In genomic region chr6:136971609-136972008, GRCh38 we compare ENCODE assay signal across 3 cellular contexts.
A peak's percentile ranks its signal among the peaks of the same experiment; 100 is the strongest.
TF ChIP-seq lines count a peak whose summit lies in the region.

No MANE protein-coding gene starts in this region.

TF ChIP-seq in SK-N-SH, 30 proteins besides CTCF, POLR2A, EP300 and RAD21 (continued from another document):
- TF ChIP-seq, protein P1, sequence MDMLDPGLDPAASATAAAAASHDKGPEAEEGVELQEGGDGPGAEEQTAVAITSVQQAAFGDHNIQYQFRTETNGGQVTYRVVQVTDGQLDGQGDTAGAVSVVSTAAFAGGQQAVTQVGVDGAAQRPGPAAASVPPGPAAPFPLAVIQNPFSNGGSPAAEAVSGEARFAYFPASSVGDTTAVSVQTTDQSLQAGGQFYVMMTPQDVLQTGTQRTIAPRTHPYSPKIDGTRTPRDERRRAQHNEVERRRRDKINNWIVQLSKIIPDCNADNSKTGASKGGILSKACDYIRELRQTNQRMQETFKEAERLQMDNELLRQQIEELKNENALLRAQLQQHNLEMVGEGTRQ (IDR thresholded peaks at IDR 0.05; ENCODE audit: borderline replicate concordance, low read depth, low read length) = no peak
- TF ChIP-seq GATA2 (CRISPR knock-in tag; IDR thresholded peaks at IDR 0.05) = peak; percentile 41; the same call in 1 of the 2 replicates
- TF ChIP-seq USF1 (IDR thresholded peaks at IDR 0.05; ENCODE audit: borderline replicate concordance, low read depth) = no peak
- TF ChIP-seq TCF12 (IDR thresholded peaks at IDR 0.05) = no peak
- TF ChIP-seq SMC3 (IDR thresholded peaks at IDR 0.05; ENCODE audit: low read depth, low read length) = no peak
- TF ChIP-seq, protein P2, sequence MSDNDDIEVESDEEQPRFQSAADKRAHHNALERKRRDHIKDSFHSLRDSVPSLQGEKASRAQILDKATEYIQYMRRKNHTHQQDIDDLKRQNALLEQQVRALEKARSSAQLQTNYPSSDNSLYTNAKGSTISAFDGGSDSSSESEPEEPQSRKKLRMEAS (IDR thresholded peaks at IDR 0.05; ENCODE audit: low read depth) = no peak
- TF ChIP-seq RCOR1 (IDR thresholded peaks at IDR 0.05; ENCODE audit: low read length) = peak; percentile 53; the same call in 1 of the 2 replicates
- TF ChIP-seq FOXM1 (IDR thresholded peaks at IDR 0.05; ENCODE audit: low read depth) = no peak
TF ChIP-seq in SK-N-SH: peak in this region for 2.

TF ChIP-seq in SK-N-SH treated with all-trans-retinoic acid at 6 μM for 48 hours, 23 proteins besides CTCF, POLR2A, EP300 and RAD21:
- TF ChIP-seq PATZ1 (CRISPR knock-in tag; IDR thresholded peaks at IDR 0.05; ENCODE audit: borderline replicate concordance) (no peak), TCF4 (CRISPR knock-in tag; IDR thresholded peaks at IDR 0.05; ENCODE audit: borderline replicate concordance) (no peak), ARNTL (CRISPR knock-in tag; IDR thresholded peaks at IDR 0.05; ENCODE audit: borderline replicate concordance, low read depth) (no peak)
TF ChIP-seq in SK-N-SH treated with all-trans-retinoic acid at 6 μM for 48 hours: peak in this region for 0.

TF ChIP-seq in GM23338, 12 proteins besides CTCF, POLR2A, EP300 and RAD21 (continued from another document):
- no peak for TF ChIP-seq ZNF462 (CRISPR knock-in tag; IDR thresholded peaks at IDR 0.05)
- no peak for TF ChIP-seq EZH2 (IDR thresholded peaks at IDR 0.05; ENCODE audit: low read depth, unreplicated experiment)
- no peak for TF ChIP-seq JUNB (IDR thresholded peaks at IDR 0.05; ENCODE audit: unreplicated experiment)
- TF ChIP-seq, protein P3, sequence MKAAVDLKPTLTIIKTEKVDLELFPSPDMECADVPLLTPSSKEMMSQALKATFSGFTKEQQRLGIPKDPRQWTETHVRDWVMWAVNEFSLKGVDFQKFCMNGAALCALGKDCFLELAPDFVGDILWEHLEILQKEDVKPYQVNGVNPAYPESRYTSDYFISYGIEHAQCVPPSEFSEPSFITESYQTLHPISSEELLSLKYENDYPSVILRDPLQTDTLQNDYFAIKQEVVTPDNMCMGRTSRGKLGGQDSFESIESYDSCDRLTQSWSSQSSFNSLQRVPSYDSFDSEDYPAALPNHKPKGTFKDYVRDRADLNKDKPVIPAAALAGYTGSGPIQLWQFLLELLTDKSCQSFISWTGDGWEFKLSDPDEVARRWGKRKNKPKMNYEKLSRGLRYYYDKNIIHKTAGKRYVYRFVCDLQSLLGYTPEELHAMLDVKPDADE (IDR thresholded peaks at IDR 0.05) = no peak
- TF ChIP-seq CREB1 (CRISPR knock-in tag; IDR thresholded peaks at IDR 0.05; ENCODE audit: low read depth) = no peak
- TF ChIP-seq POLR2AphosphoS5 (IDR thresholded peaks at IDR 0.05; ENCODE audit: low read depth) = no peak
- TF ChIP-seq ZNF114 (CRISPR knock-in tag; IDR thresholded peaks at IDR 0.05) = no peak
- TF ChIP-seq, protein P4, sequence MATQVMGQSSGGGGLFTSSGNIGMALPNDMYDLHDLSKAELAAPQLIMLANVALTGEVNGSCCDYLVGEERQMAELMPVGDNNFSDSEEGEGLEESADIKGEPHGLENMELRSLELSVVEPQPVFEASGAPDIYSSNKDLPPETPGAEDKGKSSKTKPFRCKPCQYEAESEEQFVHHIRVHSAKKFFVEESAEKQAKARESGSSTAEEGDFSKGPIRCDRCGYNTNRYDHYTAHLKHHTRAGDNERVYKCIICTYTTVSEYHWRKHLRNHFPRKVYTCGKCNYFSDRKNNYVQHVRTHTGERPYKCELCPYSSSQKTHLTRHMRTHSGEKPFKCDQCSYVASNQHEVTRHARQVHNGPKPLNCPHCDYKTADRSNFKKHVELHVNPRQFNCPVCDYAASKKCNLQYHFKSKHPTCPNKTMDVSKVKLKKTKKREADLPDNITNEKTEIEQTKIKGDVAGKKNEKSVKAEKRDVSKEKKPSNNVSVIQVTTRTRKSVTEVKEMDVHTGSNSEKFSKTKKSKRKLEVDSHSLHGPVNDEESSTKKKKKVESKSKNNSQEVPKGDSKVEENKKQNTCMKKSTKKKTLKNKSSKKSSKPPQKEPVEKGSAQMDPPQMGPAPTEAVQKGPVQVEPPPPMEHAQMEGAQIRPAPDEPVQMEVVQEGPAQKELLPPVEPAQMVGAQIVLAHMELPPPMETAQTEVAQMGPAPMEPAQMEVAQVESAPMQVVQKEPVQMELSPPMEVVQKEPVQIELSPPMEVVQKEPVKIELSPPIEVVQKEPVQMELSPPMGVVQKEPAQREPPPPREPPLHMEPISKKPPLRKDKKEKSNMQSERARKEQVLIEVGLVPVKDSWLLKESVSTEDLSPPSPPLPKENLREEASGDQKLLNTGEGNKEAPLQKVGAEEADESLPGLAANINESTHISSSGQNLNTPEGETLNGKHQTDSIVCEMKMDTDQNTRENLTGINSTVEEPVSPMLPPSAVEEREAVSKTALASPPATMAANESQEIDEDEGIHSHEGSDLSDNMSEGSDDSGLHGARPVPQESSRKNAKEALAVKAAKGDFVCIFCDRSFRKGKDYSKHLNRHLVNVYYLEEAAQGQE (IDR thresholded peaks at IDR 0.05; ENCODE audit: unreplicated experiment) = no peak
- TF ChIP-seq NANOG (IDR thresholded peaks at IDR 0.05; ENCODE audit: borderline replicate concordance) = no peak
- no peak for TF ChIP-seq STAT1 (IDR thresholded peaks at IDR 0.05; ENCODE audit: unreplicated experiment)
